ENCODE assay signal across 9 cellular contexts in the genomic region with DNA sequence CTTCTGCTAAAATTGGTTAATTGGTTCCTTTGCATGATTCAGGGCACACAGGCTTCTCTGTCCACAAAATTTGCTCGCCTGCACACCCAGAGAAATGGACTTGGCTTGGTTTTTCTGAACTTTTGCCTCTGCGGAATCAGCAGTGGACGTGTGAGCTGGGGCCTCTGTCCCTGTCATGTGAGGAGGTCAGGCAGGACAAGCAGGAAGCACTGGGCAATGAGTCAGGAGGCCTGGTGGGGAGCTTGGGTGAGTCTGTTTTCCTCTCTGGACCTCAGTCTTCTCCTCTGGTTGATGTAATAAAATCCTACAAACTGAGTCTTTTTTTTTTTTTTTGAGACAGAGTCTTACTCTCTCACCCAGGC. TPM values are rescaled to one million over a fixed set of nuclear protein-coding genes. Genes with fewer than 3 reads are reported as not detected.
DNase-seq lines count a peak whose midpoint lies in the region; ATAC-seq lines count a peak whose summit lies in the region.
"Had no signal": no experiment of that assay in that cellular context is flagged by ENCODE, and none has a peak within 500 bp of the region (broad histone marks: within the 10 kb centered on the region; RNA-seq: fewer than 3 reads in every experiment).

No MANE protein-coding gene starts in this region.

- H3K4me1 ChIP-seq in adipocyte (ENCODE audit: control insufficient read depth, insufficient read depth, low read length) = peaks cover 41% of the 10 kb centered on the region

- no peak overlapping the region for H3K4me3 Mint-ChIP-seq in activated T-helper 2 cell treated with anti-CD3 and anti-CD28 coated beads, Interferon-gamma antibody, Interleukin-2, Interleukin-4, amounts not matched to agents 10 μg/mL and 5 μg/mL and 100 μg/mL, durations not matched to agents 14 hours and 24 hours and 36 hours (ENCODE audit: low read depth)
- H3K4me3 Mint-ChIP-seq: memory B cell had no signal

- H3K36me3 Mint-ChIP-seq in activated T-helper 2 cell treated with anti-CD3 and anti-CD28 coated beads, Interferon-gamma antibody, Interleukin-2, Interleukin-4, amounts not matched to agents 10 μg/mL and 5 μg/mL and 100 μg/mL, durations not matched to agents 14 hours and 24 hours and 36 hours (ENCODE audit: low read depth) = no peaks in the 10 kb centered on the region
- H3K36me3 Mint-ChIP-seq: memory B cell had no signal

- intact Hi-C loops in left cardiac atrium (cut with DNase I) = no loop called here
- intact Hi-C loops in activated T-helper 2 cell treated with anti-CD3 and anti-CD28 coated beads, Interferon-gamma antibody, Interleukin-2, Interleukin-4, amounts not matched to agents 10 μg/mL and 5 μg/mL and 100 μg/mL, durations not matched to agents 14 hours and 24 hours and 36 hours (cut with micrococcal nuclease) = no loop called here

- H3K27me3 Mint-ChIP-seq in activated T-helper 2 cell treated with anti-CD3 and anti-CD28 coated beads, Interferon-gamma antibody, Interleukin-2, Interleukin-4, amounts not matched to agents 10 μg/mL and 5 μg/mL and 100 μg/mL, durations not matched to agents 14 hours and 24 hours and 36 hours (ENCODE audit: low read depth) = no peaks in the 10 kb centered on the region

- ATAC-seq in left cardiac atrium = peak; percentile 51 to 76

- no peaks in the 10 kb centered on the region for H3K9me3 Mint-ChIP-seq in activated T-helper 2 cell treated with anti-CD3 and anti-CD28 coated beads, Interferon-gamma antibody, Interleukin-2, Interleukin-4, amounts not matched to agents 10 μg/mL and 5 μg/mL and 100 μg/mL, durations not matched to agents 14 hours and 24 hours and 36 hours
- H3K9me3 Mint-ChIP-seq: memory B cell had no signal

- H3K9ac ChIP-seq in adipocyte (ENCODE audit: low read length) = peak overlapping the region; percentile 77

- no peaks in the 10 kb centered on the region for H3K4me1 Mint-ChIP-seq in activated T-helper 2 cell treated with anti-CD3 and anti-CD28 coated beads, Interferon-gamma antibody, Interleukin-2, Interleukin-4, amounts not matched to agents 10 μg/mL and 5 μg/mL and 100 μg/mL, durations not matched to agents 14 hours and 24 hours and 36 hours (ENCODE audit: low read depth)
- H3K4me1 Mint-ChIP-seq: memory B cell had no signal

- H3K4me3 ChIP-seq in adipocyte (ENCODE audit: low read length) = peak overlapping the region; percentile 53

- no peaks in the 10 kb centered on the region for H3K27me3 ChIP-seq in adipocyte (replicated peaks; ENCODE audit: control insufficient read depth, insufficient read depth, low read length)

- peaks cover 8% of the 10 kb centered on the region for H3K9me3 ChIP-seq in adipocyte (ENCODE audit: control insufficient read depth, low read length)

- DNase-seq in Daoy (ENCODE audit: low read depth) (peak; percentile 73), adipocyte (ENCODE audit: low read depth) (peak; percentile 69), left cardiac atrium (peak; percentile 82), renal cortical epithelial cell (ENCODE audit: low read depth) (peak; percentile 84), COR-L47 (lab: John Stamatoyannopoulos, UW) (no peak)
- no peak for DNase-seq in activated CD4-positive, alpha-beta T cell treated with anti-CD3 and anti-CD28 coated beads for 1 hour
- no peak for DNase-seq in activated CD8-positive, alpha-beta memory T cell treated with anti-CD3 and anti-CD28 coated beads, Interleukin-2, amount 50 U/mL, for 4 hours
- no peak for DNase-seq in activated T-helper 2 cell treated with anti-CD3 and anti-CD28 coated beads, Interferon-gamma antibody, Interleukin-2, Interleukin-4, amounts not matched to agents 10 μg/mL and 5 μg/mL and 100 μg/mL, durations not matched to agents 14 hours and 24 hours and 36 hours (ENCODE audit: low spot score)

- H3K36me3 ChIP-seq in adipocyte (ENCODE audit: control insufficient read depth, insufficient read depth, low read length, severe bottlenecking) = no peaks in the 10 kb centered on the region

- H3K27ac Mint-ChIP-seq in activated T-helper 2 cell treated with anti-CD3 and anti-CD28 coated beads, Interferon-gamma antibody, Interleukin-2, Interleukin-4, amounts not matched to agents 10 μg/mL and 5 μg/mL and 100 μg/mL, durations not matched to agents 14 hours and 24 hours and 36 hours = no peak overlapping the region
- H3K27ac Mint-ChIP-seq: memory B cell had no signal

RNA-seq across cellular contexts. Expression of gene CELSR1, which starts 10.4 kb away (rescaled TPM):
- 2.9 and 4.3 TPM in 2 replicates for total RNA-seq in Daoy (2014; rRNA removed; shearing (Covaris generic))
- 1 to 10 TPM; 6.5 to 8.1 TPM for total RNA-seq in left cardiac atrium
- 41.2 and 151 TPM in 2 replicates for total RNA-seq in renal cortical epithelial cell
- 0.30 and 0.41 TPM in 2 replicates for total RNA-seq in activated T-helper 2 cell treated with anti-CD3 and anti-CD28 coated beads, Interferon-gamma antibody, Interleukin-2, Interleukin-4, amounts not matched to agents 10 μg/mL and 5 μg/mL and 100 μg/mL, durations not matched to agents 14 hours and 24 hours and 36 hours

Comparison
In these comparisons a context has a peak if more than half of its experiments do, and no peak if none do; other contexts are left out.
1. DNase-seq: peak in Daoy (single experiment), adipocyte (single experiment), left cardiac atrium (single experiment) and renal cortical epithelial cell (single experiment); none in activated CD4-positive, alpha-beta T cell treated with anti-CD3 and anti-CD28 coated beads for 1 hour (single experiment), COR-L47 (single experiment), activated CD8-positive, alpha-beta memory T cell treated with anti-CD3 and anti-CD28 coated beads, Interleukin-2, amount 50 U/mL, for 4 hours (single experiment) and activated T-helper 2 cell treated with anti-CD3 and anti-CD28 coated beads, Interferon-gamma antibody, Interleukin-2, Interleukin-4, amounts not matched to agents 10 μg/mL and 5 μg/mL and 100 μg/mL, durations not matched to agents 14 hours and 24 hours and 36 hours (single experiment).